ENCODE assay signal across 14 cellular contexts in the genomic region with DNA sequence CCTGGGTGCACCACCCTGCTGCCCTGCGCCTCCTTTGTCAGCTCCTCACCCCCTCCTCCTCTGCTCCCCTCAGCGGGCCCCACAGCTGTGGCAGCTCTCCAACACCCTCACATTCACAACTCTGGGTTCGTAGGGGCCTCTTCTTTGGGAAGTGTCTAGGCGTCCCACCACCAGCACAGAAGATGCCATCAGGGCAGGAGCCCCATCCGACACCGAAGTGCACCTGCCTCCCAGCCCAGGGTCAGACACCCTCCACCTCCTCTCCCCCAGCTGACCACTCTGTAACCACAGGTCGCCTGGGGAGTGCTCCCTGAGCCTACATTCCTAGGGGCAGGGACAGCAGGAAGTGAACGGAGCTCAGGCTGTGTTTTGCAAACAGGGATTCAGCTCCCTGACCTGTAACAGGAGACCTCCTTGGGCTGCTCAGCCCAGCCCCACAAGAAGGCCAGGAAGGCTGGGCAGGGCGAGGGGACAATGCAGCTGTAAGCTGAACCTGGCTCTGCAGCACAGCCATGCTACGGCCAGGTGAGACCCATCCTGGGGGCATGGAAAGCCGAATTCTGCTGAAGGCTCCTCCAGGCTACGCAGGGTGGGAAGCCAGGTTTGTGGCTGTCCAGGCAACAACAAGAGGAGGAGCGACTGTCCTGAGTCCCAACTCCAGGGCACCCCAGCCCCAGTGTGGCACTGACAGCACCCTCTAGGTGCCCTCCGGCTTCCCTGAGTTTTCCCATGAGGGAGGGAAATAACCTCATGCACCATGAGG.
"Had no signal": no experiment of that assay in that cellular context is flagged by ENCODE, and none has a peak within 500 bp of the region (broad histone marks: within the 10 kb centered on the region; RNA-seq: fewer than 3 reads in every experiment).

No MANE protein-coding gene starts in this region.

- H3K36me3 Mint-ChIP-seq: activated CD4-positive, alpha-beta memory T cell treated with anti-CD3 and anti-CD28 coated beads for 36 hours; activated naive CD4-positive, alpha-beta T cell treated with anti-CD3 and anti-CD28 coated beads, Interleukin-2, amount 10 ng/mL, durations not matched to agents 7 days and 5 days; memory B cell had no signal

- H3K27ac Mint-ChIP-seq: activated CD4-positive, alpha-beta memory T cell treated with anti-CD3 and anti-CD28 coated beads for 36 hours; activated naive CD4-positive, alpha-beta T cell treated with anti-CD3 and anti-CD28 coated beads, Interleukin-2, amount 10 ng/mL, durations not matched to agents 7 days and 5 days; memory B cell had no signal

- H3K27me3 Mint-ChIP-seq: activated CD4-positive, alpha-beta memory T cell treated with anti-CD3 and anti-CD28 coated beads for 36 hours; activated naive CD4-positive, alpha-beta T cell treated with anti-CD3 and anti-CD28 coated beads, Interleukin-2, amount 10 ng/mL, durations not matched to agents 7 days and 5 days; memory B cell had no signal

- H3K27ac ChIP-seq: gastroesophageal sphincter, SJCRH30, thyroid gland had no signal

- H3K4me1 ChIP-seq: gastroesophageal sphincter, SJCRH30, thyroid gland had no signal

- DNase-seq: activated CD4-positive, alpha-beta memory T cell treated with anti-CD3 and anti-CD28 coated beads for 36 hours; activated CD4-positive, alpha-beta T cell treated with anti-CD3 and anti-CD28 coated beads for 1 hour; activated naive CD4-positive, alpha-beta T cell treated with anti-CD3 and anti-CD28 coated beads, Interleukin-2, amount 10 ng/mL, durations not matched to agents 7 days and 5 days; central memory CD4-positive, alpha-beta T cell; cortex of kidney; effector CD8-positive, alpha-beta T cell; left colon; retina; SJCRH30; stimulated activated CD4-positive, alpha-beta T cell treated with anti-CD3 and anti-CD28 coated beads, Interleukin-4, amount 100 ng/mL, for 4 hours; thyroid gland had no signal

- H3K9me3 Mint-ChIP-seq: activated CD4-positive, alpha-beta memory T cell treated with anti-CD3 and anti-CD28 coated beads for 36 hours; activated naive CD4-positive, alpha-beta T cell treated with anti-CD3 and anti-CD28 coated beads, Interleukin-2, amount 10 ng/mL, durations not matched to agents 7 days and 5 days; memory B cell; neural crest cell had no signal

- H3K4me3 ChIP-seq: gastroesophageal sphincter, SJCRH30, thyroid gland had no signal

- H3K4me3 Mint-ChIP-seq: activated CD4-positive, alpha-beta memory T cell treated with anti-CD3 and anti-CD28 coated beads for 36 hours; activated naive CD4-positive, alpha-beta T cell treated with anti-CD3 and anti-CD28 coated beads, Interleukin-2, amount 10 ng/mL, durations not matched to agents 7 days and 5 days; memory B cell; neural crest cell had no signal

- H3K9me3 ChIP-seq: SJCRH30, thyroid gland had no signal

- ATAC-seq: gastroesophageal sphincter, left colon had no signal

- H3K36me3 ChIP-seq: gastroesophageal sphincter, SJCRH30, thyroid gland had no signal

- H3K27me3 ChIP-seq: thyroid gland had no signal

- H3K4me1 Mint-ChIP-seq: activated naive CD4-positive, alpha-beta T cell treated with anti-CD3 and anti-CD28 coated beads, Interleukin-2, amount 10 ng/mL, durations not matched to agents 7 days and 5 days; memory B cell; neural crest cell had no signal
